Comparison of ENCODE assay signal across 30 cellular contexts in genomic region chr20:53423587-53424146, GRCh38.
"Had no signal": no experiment of that assay in that cellular context is flagged by ENCODE, and none has a peak within 500 bp of the region (broad histone marks: within the 10 kb centered on the region; RNA-seq: fewer than 3 reads in every experiment).

No MANE protein-coding gene starts in this region.

- H3K9me3 ChIP-seq: ascending aorta had no signal

- H3K27ac ChIP-seq: ascending aorta, WERI-Rb-1 had no signal

- H3K4me3 ChIP-seq: ascending aorta had no signal

- ATAC-seq: activated CD4-positive, alpha-beta T cell treated with anti-CD3 and anti-CD28 coated beads for 36 hours; activated CD4-positive, CD25-positive, alpha-beta regulatory T cell treated with anti-CD3 and anti-CD28 coated beads, Interleukin-2, amount 50 U/mL, for 24 hours; activated CD8-positive, alpha-beta memory T cell treated with anti-CD3 and anti-CD28 coated beads, Interleukin-2, amount 10 ng/mL, durations not matched to agents 7 days and 5 days; activated CD8-positive, alpha-beta T cell treated with anti-CD3 and anti-CD28 coated beads, Interleukin-2, amount 10 ng/mL, durations not matched to agents 7 days and 5 days; activated naive CD8-positive, alpha-beta T cell treated with anti-CD3 and anti-CD28 coated beads, Interleukin-2, amount 50 U/mL, for 24 hours; WTC11 had no signal

- DNase-seq: activated CD4-positive, alpha-beta memory T cell treated with anti-CD3 and anti-CD28 coated beads, Interleukin-2, amount 10 ng/mL, durations not matched to agents 7 days and 5 days; activated CD4-positive, alpha-beta T cell treated with anti-CD3 and anti-CD28 coated beads for 1 hour; activated CD4-positive, alpha-beta T cell treated with anti-CD3 and anti-CD28 coated beads for 36 hours; activated CD4-positive, alpha-beta T cell treated with anti-CD3 and anti-CD28 coated beads for 48 hours; activated CD4-positive, alpha-beta T cell treated with anti-CD3 and anti-CD28 coated beads, Interleukin-2, amount 10 ng/mL, durations not matched to agents 7 days and 5 days; activated CD4-positive, alpha-beta T cell treated with anti-CD3 and anti-CD28 coated beads, Interleukin-2, amount 50 U/mL, for 48 hours; activated CD4-positive, CD25-positive, alpha-beta regulatory T cell; activated CD8-positive, alpha-beta memory T cell treated with anti-CD3 and anti-CD28 coated beads for 24 hours; activated CD8-positive, alpha-beta memory T cell treated with anti-CD3 and anti-CD28 coated beads, Interleukin-2, amount 10 ng/mL, durations not matched to agents 7 days and 5 days; activated CD8-positive, alpha-beta memory T cell treated with anti-CD3 and anti-CD28 coated beads, Interleukin-2, amount 50 U/mL, for 48 hours; activated CD8-positive, alpha-beta T cell treated with anti-CD3 and anti-CD28 coated beads, Interleukin-2, amount 10 ng/mL, durations not matched to agents 7 days and 5 days; activated effector memory CD4-positive, alpha-beta T cell treated with Interleukin-2 at 50 U/mL for 16 hours; activated gamma-delta T cell; activated naive CD4-positive, alpha-beta T cell treated with anti-CD3 and anti-CD28 coated beads, Interleukin-2, amount 10 ng/mL, durations not matched to agents 7 days and 5 days; activated naive CD4-positive, alpha-beta T cell treated with Interleukin-2 at 50 U/mL for 16 hours; activated naive CD8-positive, alpha-beta T cell treated with anti-CD3 and anti-CD28 coated beads, Interleukin-2, amount 10 ng/mL, durations not matched to agents 7 days and 5 days; activated naive CD8-positive, alpha-beta T cell treated with anti-CD3 and anti-CD28 coated beads, Interleukin-2, amount 50 U/mL, for 24 hours; activated T-cell treated with anti-CD3 and anti-CD28 coated beads, Interleukin-2, amount 50 U/mL, for 24 hours; activated T-cell treated with anti-CD3 and anti-CD28 coated beads, Interleukin-2, amount 50 U/mL, for 48 hours; amygdala; anterior cingulate cortex; central memory CD4-positive, alpha-beta T cell; T-helper 2 cell; T-helper 9 cell; WERI-Rb-1 had no signal

- H3K36me3 ChIP-seq: ascending aorta, WERI-Rb-1 had no signal

- H3K27me3 ChIP-seq: ascending aorta had no signal

- FAIRE-seq: colon, TTC549 had no signal

- H3K4me1 ChIP-seq: ascending aorta had no signal
